In the genomic region with DNA sequence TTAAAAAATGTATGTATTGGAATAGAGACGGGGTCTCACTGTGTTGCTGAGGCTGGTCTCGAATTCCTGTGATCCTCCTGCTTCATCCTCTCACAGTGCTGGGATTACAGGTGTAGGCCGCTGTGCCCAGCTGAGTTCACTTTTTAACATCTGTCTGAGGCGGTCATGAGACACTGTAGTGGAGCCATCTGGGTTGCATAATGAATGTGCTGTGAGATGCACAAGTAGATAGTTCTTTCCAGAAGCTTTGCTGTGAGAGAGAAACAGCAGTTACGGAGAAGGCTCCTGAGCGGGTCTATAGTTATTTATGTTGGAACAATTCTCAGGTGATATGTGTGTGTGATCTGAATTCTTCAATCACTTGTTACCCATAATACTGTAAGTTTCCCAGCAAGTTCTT, we compare ENCODE assay signal across 20 cellular contexts. TPM values are rescaled to one million over a fixed set of nuclear protein-coding genes. Genes with fewer than 3 reads are reported as not detected.
DNase-seq lines count a peak whose midpoint lies in the region; ATAC-seq and TF ChIP-seq lines count a peak whose summit lies in the region.
"Had no signal": no experiment of that assay in that cellular context is flagged by ENCODE, and none has a peak within 500 bp of the region (broad histone marks: within the 10 kb centered on the region; RNA-seq: fewer than 3 reads in every experiment).

No MANE protein-coding gene starts in this region.

- H3K27ac Mint-ChIP-seq in activated T-cell treated with anti-CD3 and anti-CD28 coated beads, Interleukin-2, amount 50 U/mL, for 24 hours = peak overlapping the region; percentile 2
- H3K27ac Mint-ChIP-seq in activated T-cell treated with anti-CD3 and anti-CD28 coated beads, Interleukin-2, amount 50 U/mL, for 72 hours = no peak overlapping the region
- H3K27ac Mint-ChIP-seq in immature natural killer cell (peak overlapping the region in 1 of 6 donors; percentile 38), chondrocyte (ENCODE audit: unreplicated experiment) (no peak overlapping the region)
- H3K27ac Mint-ChIP-seq: GM23338 had no signal

- no peak for TF ChIP-seq CTCF in chondrocyte (IDR thresholded peaks at IDR 0.05)

- H3K4me1 Mint-ChIP-seq in activated T-cell treated with anti-CD3 and anti-CD28 coated beads, Interleukin-2, amount 50 U/mL, for 24 hours (ENCODE audit: low read depth) = peaks cover 45% of the 10 kb centered on the region
- peaks cover 50% of the 10 kb centered on the region for H3K4me1 Mint-ChIP-seq in activated T-cell treated with anti-CD3 and anti-CD28 coated beads, Interleukin-2, amount 50 U/mL, for 72 hours (ENCODE audit: low read depth)
- H3K4me1 Mint-ChIP-seq in immature natural killer cell (peaks cover 49 to 66% of the 10 kb centered on the region in 2 donors), chondrocyte (ENCODE audit: low read depth) (peaks cover 25% of the 10 kb centered on the region)

- no peaks in the 10 kb centered on the region for H3K27me3 Mint-ChIP-seq in activated T-cell treated with anti-CD3 and anti-CD28 coated beads, Interleukin-2, amount 50 U/mL, for 24 hours
- no peaks in the 10 kb centered on the region for H3K27me3 Mint-ChIP-seq in activated T-cell treated with anti-CD3 and anti-CD28 coated beads, Interleukin-2, amount 50 U/mL, for 72 hours (ENCODE audit: low read depth)
- H3K27me3 Mint-ChIP-seq in immature natural killer cell (ENCODE audit: low read depth in 3 of 3) (peaks cover 13 to 29% (median 18%) of the 10 kb centered on the region in 3 donors), chondrocyte (ENCODE audit: low read depth) (no peaks in the 10 kb centered on the region)

- no peaks in the 10 kb centered on the region for H3K9me3 Mint-ChIP-seq in activated T-cell treated with anti-CD3 and anti-CD28 coated beads, Interleukin-2, amount 50 U/mL, for 24 hours
- H3K9me3 Mint-ChIP-seq in activated T-cell treated with anti-CD3 and anti-CD28 coated beads, Interleukin-2, amount 50 U/mL, for 72 hours = no peaks in the 10 kb centered on the region
- H3K9me3 Mint-ChIP-seq in immature natural killer cell (no peaks in the 10 kb centered on the region), chondrocyte (ENCODE audit: low read depth) (no peaks in the 10 kb centered on the region)
- H3K9me3 Mint-ChIP-seq: GM23338 had no signal

- no peak overlapping the region for H3K4me3 Mint-ChIP-seq in activated T-cell treated with anti-CD3 and anti-CD28 coated beads, Interleukin-2, amount 50 U/mL, for 24 hours
- H3K4me3 Mint-ChIP-seq in activated T-cell treated with anti-CD3 and anti-CD28 coated beads, Interleukin-2, amount 50 U/mL, for 72 hours = no peak overlapping the region
- peak overlapping the region in 3 of 5 donors; percentile 1 to 45 (median 40) for H3K4me3 Mint-ChIP-seq in immature natural killer cell
- H3K4me3 Mint-ChIP-seq in chondrocyte (ENCODE audit: unreplicated experiment) = no peak overlapping the region
- H3K4me3 Mint-ChIP-seq: GM23338 had no signal

- no peak for ATAC-seq in activated T-cell treated with anti-CD3 and anti-CD28 coated beads, Interleukin-2, amount 50 U/mL, for 72 hours (replicated peaks in 1 of 2)
- no peak for ATAC-seq in SK-N-SH treated with all-trans-retinoic acid at 6 μM for 48 hours
- ATAC-seq: GM23338 had no signal

- H3K36me3 Mint-ChIP-seq in activated T-cell treated with anti-CD3 and anti-CD28 coated beads, Interleukin-2, amount 50 U/mL, for 24 hours (ENCODE audit: low read depth) = peaks cover 60% of the 10 kb centered on the region
- peaks cover 15 to 27% of the 10 kb centered on the region in 2 donors for H3K36me3 Mint-ChIP-seq in activated T-cell treated with anti-CD3 and anti-CD28 coated beads, Interleukin-2, amount 50 U/mL, for 72 hours (ENCODE audit: insufficient read depth in 2 of 2)
- H3K36me3 Mint-ChIP-seq in immature natural killer cell = peaks cover 18 to 33% (median 31%) of the 10 kb centered on the region in 3 donors
- peaks cover 13% of the 10 kb centered on the region for H3K36me3 Mint-ChIP-seq in chondrocyte (ENCODE audit: low read depth)

- DNase-seq in DMS 273 (lab: John Stamatoyannopoulos, UW; ENCODE audit: unreplicated experiment) (peak; percentile 15), DMS 273 treated with DMSO at 0.1 percent for 48 hours (lab: John Stamatoyannopoulos, UW) (no peak), immature natural killer cell (no peak), NCI-H1694 treated with DMSO at 0.1 percent for 48 hours (lab: John Stamatoyannopoulos, UW) (no peak), chondrocyte (ENCODE audit: low spot score) (no peak)
- DNase-seq in activated T-cell treated with anti-CD3 and anti-CD28 coated beads, Interleukin-2, amount 50 U/mL, for 24 hours = no peak
- no peak for DNase-seq in activated T-cell treated with anti-CD3 and anti-CD28 coated beads, Interleukin-2, amount 50 U/mL, for 72 hours
- DNase-seq: ACHN; DMS79 treated with DMSO at 0.1 percent for 48 hours; KBM-7; NCI-H1092 treated with DMSO at 0.1 percent for 48 hours; NCI-H146; NCI-H2029 treated with DMSO at 0.1 percent for 48 hours; NCI-H226; NCI-H510A treated with DMSO at 0.1 percent for 48 hours; NCI-H748 treated with DMSO at 0.1 percent for 48 hours; NK-92 treated with Interleukin-12 subunit alpha and Interleukin-12 subunit beta, amount 100 ng/mL, for 24 hours; SHP77 treated with DMSO at 0.1 percent for 48 hours had no signal

TF ChIP-seq in SK-N-SH treated with all-trans-retinoic acid at 6 μM for 48 hours, 23 proteins besides CTCF, POLR2A, EP300 and RAD21:
- TF ChIP-seq, protein P1, sequence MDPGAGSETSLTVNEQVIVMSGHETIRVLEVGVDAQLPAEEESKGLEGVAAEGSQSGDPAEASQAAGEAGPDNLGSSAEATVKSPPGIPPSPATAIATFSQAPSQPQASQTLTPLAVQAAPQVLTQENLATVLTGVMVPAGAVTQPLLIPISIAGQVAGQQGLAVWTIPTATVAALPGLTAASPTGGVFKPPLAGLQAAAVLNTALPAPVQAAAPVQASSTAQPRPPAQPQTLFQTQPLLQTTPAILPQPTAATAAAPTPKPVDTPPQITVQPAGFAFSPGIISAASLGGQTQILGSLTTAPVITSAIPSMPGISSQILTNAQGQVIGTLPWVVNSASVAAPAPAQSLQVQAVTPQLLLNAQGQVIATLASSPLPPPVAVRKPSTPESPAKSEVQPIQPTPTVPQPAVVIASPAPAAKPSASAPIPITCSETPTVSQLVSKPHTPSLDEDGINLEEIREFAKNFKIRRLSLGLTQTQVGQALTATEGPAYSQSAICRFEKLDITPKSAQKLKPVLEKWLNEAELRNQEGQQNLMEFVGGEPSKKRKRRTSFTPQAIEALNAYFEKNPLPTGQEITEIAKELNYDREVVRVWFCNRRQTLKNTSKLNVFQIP (CRISPR knock-in tag; IDR thresholded peaks at IDR 0.05; ENCODE audit: borderline replicate concordance, low read depth) = no peak
- no peak for TF ChIP-seq ZNF8 (CRISPR knock-in tag; IDR thresholded peaks at IDR 0.05)
- no peak for TF ChIP-seq PPARA (CRISPR knock-in tag; IDR thresholded peaks at IDR 0.05; ENCODE audit: borderline replicate concordance)
- no peak for TF ChIP-seq ARNTL (CRISPR knock-in tag; IDR thresholded peaks at IDR 0.05; ENCODE audit: borderline replicate concordance, low read depth)
- TF ChIP-seq CSDC2 (CRISPR knock-in tag; IDR thresholded peaks at IDR 0.05) = no peak
- TF ChIP-seq TCF4 (CRISPR knock-in tag; IDR thresholded peaks at IDR 0.05; ENCODE audit: borderline replicate concordance) = peak; percentile 50; the same call in 1 of the 2 replicates
- no peak for TF ChIP-seq ESRRG (CRISPR knock-in tag; IDR thresholded peaks at IDR 0.05)

RNA-seq across cellular contexts. Expression of gene RMC1, which starts 3.1 kb away (rescaled TPM):
- total RNA-seq in activated T-cell treated with anti-CD3 and anti-CD28 coated beads, Interleukin-2, amount 50 U/mL, for 72 hours = 10 to 100 TPM; 46.8 to 52.3 TPM
- polyA plus RNA-seq in immature natural killer cell = 10 to 100 TPM; 33.4 to 67.1 (median 39.0) TPM
- 22.5 to 26.8 TPM (median 24.6 TPM) in 3 replicates for total RNA-seq in chondrocyte

RNA-seq across cellular contexts. Expression of gene RIOK3, which starts 53.3 kb away (rescaled TPM):
- total RNA-seq in activated T-cell treated with anti-CD3 and anti-CD28 coated beads, Interleukin-2, amount 50 U/mL, for 72 hours = 10 to 100 TPM; 75.9 to 95.8 TPM
- polyA plus RNA-seq in immature natural killer cell = 10 to 100 TPM; 48.6 to 79.3 (median 72.8) TPM
- 50.3 to 51.5 TPM (median 51.4 TPM) in 3 replicates for total RNA-seq in chondrocyte

Comparison
In these comparisons a context has a peak if more than half of its experiments do, and no peak if none do; other contexts are left out.
1. H3K4me3 Mint-ChIP-seq: peak in immature natural killer cell (3 of 5); none in activated T-cell treated with anti-CD3 and anti-CD28 coated beads, Interleukin-2, amount 50 U/mL, for 24 hours (single experiment), activated T-cell treated with anti-CD3 and anti-CD28 coated beads, Interleukin-2, amount 50 U/mL, for 72 hours (0 of 2) and chondrocyte (single experiment).